1 cellular context compared by ENCODE assay signal in the genomic region with DNA sequence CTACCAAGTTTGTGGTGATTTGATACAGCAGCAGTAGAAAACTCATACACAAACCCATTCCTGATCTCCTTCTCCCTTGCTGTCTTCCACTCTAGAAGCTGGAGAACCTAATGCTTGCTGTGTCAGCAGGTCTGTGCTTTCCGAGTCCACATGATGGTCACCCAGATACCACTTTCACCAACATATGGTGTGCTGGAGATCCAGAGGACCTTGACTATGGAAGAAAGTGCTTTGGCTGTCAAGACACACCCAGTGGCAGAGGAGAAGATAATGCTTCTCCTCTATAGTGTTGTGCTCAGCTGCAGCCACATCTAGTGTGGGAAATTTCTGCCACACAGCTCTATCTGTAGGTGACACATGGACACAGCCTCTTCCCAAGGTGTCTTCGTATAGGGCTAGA.
TF ChIP-seq lines count a peak whose summit lies in the region.

No MANE protein-coding gene starts in this region.

TF ChIP-seq in HCT116, 20 proteins besides CTCF, POLR2A, EP300 and RAD21 (continued from another document):
- no peak for TF ChIP-seq SP1 (IDR thresholded peaks at IDR 0.05; ENCODE audit: low read depth)
- TF ChIP-seq JUND (IDR thresholded peaks at IDR 0.05) = no peak
- TF ChIP-seq EZH2phosphoT487 (IDR thresholded peaks at IDR 0.05; ENCODE audit: borderline replicate concordance) = no peak
- no peak for TF ChIP-seq ZFX (IDR thresholded peaks at IDR 0.05)
- no peak for TF ChIP-seq EZH2 (IDR thresholded peaks at IDR 0.05)
- TF ChIP-seq, protein P1, sequence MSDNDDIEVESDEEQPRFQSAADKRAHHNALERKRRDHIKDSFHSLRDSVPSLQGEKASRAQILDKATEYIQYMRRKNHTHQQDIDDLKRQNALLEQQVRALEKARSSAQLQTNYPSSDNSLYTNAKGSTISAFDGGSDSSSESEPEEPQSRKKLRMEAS (IDR thresholded peaks at IDR 0.05) = no peak
- TF ChIP-seq CBX3 (IDR thresholded peaks at IDR 0.05; ENCODE audit: low read depth) = no peak
- TF ChIP-seq EGR1 (IDR thresholded peaks at IDR 0.05; ENCODE audit: low read depth) = no peak
TF ChIP-seq in HCT116: peak in this region for 0.
